10 cellular contexts compared by ENCODE assay signal in the genomic region with DNA sequence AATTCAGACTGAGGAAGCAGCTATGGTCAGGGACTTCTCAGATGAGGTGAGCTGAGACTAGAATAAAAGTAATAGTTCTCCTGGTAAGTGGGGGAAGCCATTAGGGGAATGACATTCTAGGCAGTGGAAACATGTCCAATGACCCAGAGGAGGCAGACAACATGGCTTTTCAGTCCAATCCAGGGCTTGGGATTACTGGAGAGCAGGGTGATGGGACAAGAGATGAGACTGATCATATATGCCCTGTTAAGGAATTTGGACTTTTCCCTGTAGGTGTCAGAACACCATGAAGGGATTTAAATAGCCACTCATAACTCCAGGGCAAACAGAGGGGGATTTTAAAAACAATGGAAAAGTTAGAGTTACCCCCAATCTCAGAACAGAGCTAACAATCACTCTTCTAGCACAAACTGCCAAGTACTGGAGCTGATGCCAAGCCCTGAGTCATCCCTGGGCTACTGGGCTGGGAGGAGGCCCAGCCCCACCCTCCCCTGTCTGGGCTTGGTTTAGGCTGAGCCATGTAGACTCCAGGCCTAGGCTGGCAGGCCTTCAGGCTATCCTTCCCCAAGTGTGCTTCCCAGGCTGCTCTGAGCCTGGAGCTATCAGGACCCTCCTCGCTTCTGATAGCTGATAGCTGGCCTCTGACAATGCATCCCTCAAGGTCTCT. TPM values are rescaled to one million over a fixed set of nuclear protein-coding genes. Genes with fewer than 3 reads are reported as not detected.
A peak's percentile ranks its signal among the peaks of the same experiment; 100 is the strongest.
DNase-seq lines count a peak whose midpoint lies in the region; ATAC-seq and TF ChIP-seq lines count a peak whose summit lies in the region.
"Had no signal": no experiment of that assay in that cellular context is flagged by ENCODE, and none has a peak within 500 bp of the region (broad histone marks: within the 10 kb centered on the region; RNA-seq: fewer than 3 reads in every experiment).

No MANE protein-coding gene starts in this region.

- ATAC-seq in activated CD8-positive, alpha-beta memory T cell treated with anti-CD3 and anti-CD28 coated beads, Interleukin-2, amount 10 ng/mL, durations not matched to agents 7 days and 5 days = no peak
- ATAC-seq in stimulated activated memory B cell treated with anti-CD40 and anti-IgM and Interleukin-4, amounts not matched to agents 10 μg/mL and 1 μg/mL and 100 μg/mL, for 72 hours = no peak
- no peak for ATAC-seq in HG03439 (IDR thresholded peaks at IDR 0.05; ENCODE audit: unreplicated experiment)

- no peaks in the 10 kb centered on the region for H3K9me2 ChIP-seq in MM.1S (replicated peaks; ENCODE audit: insufficient read depth, low read length)

- H3K4me3 Mint-ChIP-seq in activated CD8-positive, alpha-beta memory T cell treated with anti-CD3 and anti-CD28 coated beads, Interleukin-2, amount 10 ng/mL, durations not matched to agents 7 days and 5 days = no peak overlapping the region
- H3K4me3 Mint-ChIP-seq in stimulated activated memory B cell treated with anti-CD40 and anti-IgM and Interleukin-4, amounts not matched to agents 10 μg/mL and 1 μg/mL and 100 μg/mL, for 72 hours = no peak overlapping the region
- H3K4me3 Mint-ChIP-seq: naive B cell; T-helper 1 cell treated with Interleukin-12 subunit alpha and Interleukin-12 subunit beta and Interleukin-4 antibody, amounts not matched to agents 30 μg/mL and 1 μg/mL, for 36 hours had no signal

- H3K9ac ChIP-seq in MM.1S (ENCODE audit: low read length) = no peak overlapping the region

- H3K27ac ChIP-seq in MM.1S (ENCODE audit: low read length) = no peak overlapping the region

- H3K36me3 Mint-ChIP-seq in activated CD8-positive, alpha-beta memory T cell treated with anti-CD3 and anti-CD28 coated beads, Interleukin-2, amount 10 ng/mL, durations not matched to agents 7 days and 5 days = no peaks in the 10 kb centered on the region
- no peaks in the 10 kb centered on the region for H3K36me3 Mint-ChIP-seq in stimulated activated memory B cell treated with anti-CD40 and anti-IgM and Interleukin-4, amounts not matched to agents 10 μg/mL and 1 μg/mL and 100 μg/mL, for 72 hours
- H3K36me3 Mint-ChIP-seq: naive B cell had no signal

- H3K27me3 ChIP-seq in MM.1S (replicated peaks; ENCODE audit: insufficient read depth, low read length) = no peaks in the 10 kb centered on the region

- H3K27ac Mint-ChIP-seq in activated CD8-positive, alpha-beta memory T cell treated with anti-CD3 and anti-CD28 coated beads, Interleukin-2, amount 10 ng/mL, durations not matched to agents 7 days and 5 days = no peak overlapping the region
- H3K27ac Mint-ChIP-seq in stimulated activated memory B cell treated with anti-CD40 and anti-IgM and Interleukin-4, amounts not matched to agents 10 μg/mL and 1 μg/mL and 100 μg/mL, for 72 hours = peak overlapping the region; percentile 35
- H3K27ac Mint-ChIP-seq: T-helper 1 cell treated with Interleukin-12 subunit alpha and Interleukin-12 subunit beta and Interleukin-4 antibody, amounts not matched to agents 30 μg/mL and 1 μg/mL, for 36 hours had no signal

- H3K27me3 Mint-ChIP-seq in activated CD8-positive, alpha-beta memory T cell treated with anti-CD3 and anti-CD28 coated beads, Interleukin-2, amount 10 ng/mL, durations not matched to agents 7 days and 5 days = no peaks in the 10 kb centered on the region
- H3K27me3 Mint-ChIP-seq in stimulated activated memory B cell treated with anti-CD40 and anti-IgM and Interleukin-4, amounts not matched to agents 10 μg/mL and 1 μg/mL and 100 μg/mL, for 72 hours = no peaks in the 10 kb centered on the region
- H3K27me3 Mint-ChIP-seq: naive B cell had no signal

- H3K4me1 ChIP-seq in MM.1S (ENCODE audit: low read length) = no peaks in the 10 kb centered on the region

- no peaks in the 10 kb centered on the region for H3K79me2 ChIP-seq in MM.1S (ENCODE audit: low read length)

- H3K4me3 ChIP-seq in MM.1S (ENCODE audit: low read length) = no peak overlapping the region

- H3K4me2 ChIP-seq in MM.1S (ENCODE audit: low read depth, low read length) = no peak overlapping the region

- peak; percentile 27 for DNase-seq in activated CD8-positive, alpha-beta memory T cell treated with anti-CD3 and anti-CD28 coated beads, Interleukin-2, amount 50 U/mL, for 4 hours
- no peak for DNase-seq in activated CD8-positive, alpha-beta memory T cell treated with anti-CD3 and anti-CD28 coated beads, Interleukin-2, amount 10 ng/mL, durations not matched to agents 7 days and 5 days
- peak; percentile 45 for DNase-seq in amniotic stem cell (lab: John Stamatoyannopoulos, UW)
- peak; percentile 5 to 37 for DNase-seq in hippocampal formation (lab: John Stamatoyannopoulos, UW)
- no peak for DNase-seq in MM.1S
- DNase-seq in NCI-H128 (lab: John Stamatoyannopoulos, UW; ENCODE audit: unreplicated experiment) = no peak
- DNase-seq: naive B cell had no signal

- TF ChIP-seq CTCF in MM.1S (IDR thresholded peaks at IDR 0.05; ENCODE audit: low read length) = no peak

- no peaks in the 10 kb centered on the region for H4K20me1 ChIP-seq in MM.1S (ENCODE audit: insufficient read depth, low read length)

- CTCF ChIA-PET in activated CD8-positive, alpha-beta memory T cell treated with anti-CD3 and anti-CD28 coated beads, Interleukin-2, amount 10 ng/mL, durations not matched to agents 7 days and 5 days (lab: Charles Lee) = interaction anchor here (0.6 to 0.9 kb wide), 2 partner anchors 10 to 15 kb away, joined by 3 read pairs; no protein-coding TSS in a partner anchor

- no peaks in the 10 kb centered on the region for H3F3A ChIP-seq in MM.1S (ENCODE audit: insufficient read depth, low read length)

- no peaks in the 10 kb centered on the region for H3K36me3 ChIP-seq in MM.1S (replicated peaks; ENCODE audit: insufficient read depth, low read length)

- no peaks in the 10 kb centered on the region for H3K9me3 Mint-ChIP-seq in activated CD8-positive, alpha-beta memory T cell treated with anti-CD3 and anti-CD28 coated beads, Interleukin-2, amount 10 ng/mL, durations not matched to agents 7 days and 5 days (ENCODE audit: low read depth)
- no peaks in the 10 kb centered on the region for H3K9me3 Mint-ChIP-seq in stimulated activated memory B cell treated with anti-CD40 and anti-IgM and Interleukin-4, amounts not matched to agents 10 μg/mL and 1 μg/mL and 100 μg/mL, for 72 hours
- H3K9me3 Mint-ChIP-seq: T-helper 1 cell treated with Interleukin-12 subunit alpha and Interleukin-12 subunit beta and Interleukin-4 antibody, amounts not matched to agents 30 μg/mL and 1 μg/mL, for 36 hours had no signal

- H3K4me1 Mint-ChIP-seq in activated CD8-positive, alpha-beta memory T cell treated with anti-CD3 and anti-CD28 coated beads, Interleukin-2, amount 10 ng/mL, durations not matched to agents 7 days and 5 days = peaks cover 3% of the 10 kb centered on the region
- H3K4me1 Mint-ChIP-seq in stimulated activated memory B cell treated with anti-CD40 and anti-IgM and Interleukin-4, amounts not matched to agents 10 μg/mL and 1 μg/mL and 100 μg/mL, for 72 hours = no peaks in the 10 kb centered on the region

- H3K9me3 ChIP-seq in MM.1S (replicated peaks; ENCODE audit: insufficient read depth, low read length) = no peaks in the 10 kb centered on the region

- H2AFZ ChIP-seq in MM.1S (ENCODE audit: low read length) = no peak overlapping the region

RNA-seq across cellular contexts. Expression of a gene that starts 22.7 kb away (rescaled TPM):
- 100 to 1,000 TPM; 489 to 610 TPM for total RNA-seq in activated CD8-positive, alpha-beta memory T cell treated with anti-CD3 and anti-CD28 coated beads, Interleukin-2, amount 10 ng/mL, durations not matched to agents 7 days and 5 days

Comparison
In these comparisons a context has a peak if more than half of its experiments do, and no peak if none do; other contexts are left out.
1. DNase-seq: peak in activated CD8-positive, alpha-beta memory T cell treated with anti-CD3 and anti-CD28 coated beads, Interleukin-2, amount 50 U/mL, for 4 hours (single experiment), amniotic stem cell (single experiment) and hippocampal formation (2 of 2); none in activated CD8-positive, alpha-beta memory T cell treated with anti-CD3 and anti-CD28 coated beads, Interleukin-2, amount 10 ng/mL, durations not matched to agents 7 days and 5 days (single experiment), MM.1S (single experiment) and NCI-H128 (single experiment).